Comparison of ENCODE assay signal across 9 cellular contexts in genomic region chr3:139173372-139174108, GRCh38.
A peak's percentile ranks its signal among the peaks of the same experiment; 100 is the strongest.
DNase-seq lines count a peak whose midpoint lies in the region; ATAC-seq and TF ChIP-seq lines count a peak whose summit lies in the region.
"Had no signal": no experiment of that assay in that cellular context is flagged by ENCODE, and none has a peak within 500 bp of the region (broad histone marks: within the 10 kb centered on the region; RNA-seq: fewer than 3 reads in every experiment).

No MANE protein-coding gene starts in this region.

- 42 to 48% methylated on average over 9 of the region's 9 CpGs for WGBS in lung, 2 donors
- 51% methylated on average over 9 of the region's 9 CpGs for WGBS in urinary bladder

- H3K4me3 Mint-ChIP-seq in activated T-cell treated with anti-CD3 and anti-CD28 coated beads, Interleukin-2, amount 50 U/mL, for 72 hours: peak overlapping the region in 1 of 2 donors; percentile 31
- no peak overlapping the region for H3K4me3 Mint-ChIP-seq in naive thymus-derived CD4-positive, alpha-beta T cell

- no peak for DNase-seq in activated T-cell treated with anti-CD3 and anti-CD28 coated beads, Interleukin-2, amount 50 U/mL, for 72 hours
- no peak for DNase-seq in activated T-cell treated with anti-CD3 and anti-CD28 coated beads, Interleukin-2, amount 50 U/mL, for 48 hours
- peak; percentile 3 for DNase-seq in brain microvascular endothelial cell
- DNase-seq in lung (ENCODE audit: low spot score): no peak
- DNase-seq in AML-193 (lab: John Stamatoyannopoulos, UW): no peak
- no peak for DNase-seq in iPS-NIHi7 (ENCODE audit: extremely low spot score)
- no peak for DNase-seq in naive thymus-derived CD4-positive, alpha-beta T cell
- DNase-seq: retina had no signal

- H3K4me3 ChIP-seq in brain microvascular endothelial cell (ENCODE audit: low read depth, low read length): peak overlapping the region; percentile 9
- no peak overlapping the region for H3K4me3 ChIP-seq in lung
- H3K4me3 ChIP-seq in urinary bladder (ENCODE audit: low read depth, low read length): peak overlapping the region; percentile 23
- H3K4me3 ChIP-seq in naive thymus-derived CD4-positive, alpha-beta T cell (ENCODE audit: low read length): no peak overlapping the region

- peaks cover 23% of the 10 kb centered on the region for H3K27me3 Mint-ChIP-seq in activated T-cell treated with anti-CD3 and anti-CD28 coated beads, Interleukin-2, amount 50 U/mL, for 72 hours (ENCODE audit: low read depth)
- H3K27me3 Mint-ChIP-seq in naive thymus-derived CD4-positive, alpha-beta T cell: peaks cover 8 to 32% (median 17%) of the 10 kb centered on the region in 5 donors

- H3K4me1 ChIP-seq in lung (ENCODE audit: control insufficient read depth in 2 of 2, insufficient read depth in 2 of 2, low read length in 2 of 2) (no peaks in the 10 kb centered on the region), urinary bladder (ENCODE audit: insufficient read depth) (no peaks in the 10 kb centered on the region)
- H3K4me1 ChIP-seq in naive thymus-derived CD4-positive, alpha-beta T cell (ENCODE audit: control insufficient read depth in 2 of 2, insufficient read depth in 2 of 2, low read length in 2 of 2): no peaks in the 10 kb centered on the region

- peak; percentile 27 to 41 for ATAC-seq in activated T-cell treated with anti-CD3 and anti-CD28 coated beads, Interleukin-2, amount 50 U/mL, for 72 hours (replicated peaks in 1 of 2)
- ATAC-seq in lung (ENCODE audit: insufficient read depth, low FRiP score): peak; percentile 62
- no peak for ATAC-seq in naive thymus-derived CD4-positive, alpha-beta T cell

- peaks cover 3 to 8% of the 10 kb centered on the region in 2 donors for H3K36me3 Mint-ChIP-seq in activated T-cell treated with anti-CD3 and anti-CD28 coated beads, Interleukin-2, amount 50 U/mL, for 72 hours (ENCODE audit: insufficient read depth in 2 of 2)
- H3K36me3 Mint-ChIP-seq in naive thymus-derived CD4-positive, alpha-beta T cell: peaks cover 0 to 5% (median 0%) of the 10 kb centered on the region in 5 donors

- H3K27ac ChIP-seq in brain microvascular endothelial cell: no peak overlapping the region
- no peak overlapping the region for H3K27ac ChIP-seq in lung (ENCODE audit: low read depth in 1 of 2, low read length in 1 of 2)
- H3K27ac ChIP-seq in urinary bladder (ENCODE audit: low read depth): no peak overlapping the region
- no peak overlapping the region for H3K27ac ChIP-seq in naive thymus-derived CD4-positive, alpha-beta T cell (ENCODE audit: low read depth, low read length)

- no peak for TF ChIP-seq CTCF in brain microvascular endothelial cell (IDR thresholded peaks at IDR 0.05; ENCODE audit: low read depth, low read length, missing control alignments)
- no peak for TF ChIP-seq CTCF in lung (IDR thresholded peaks at IDR 0.05; ENCODE audit: control extremely low read depth, extremely low read depth)

- no peaks in the 10 kb centered on the region for H3K27me3 ChIP-seq in brain microvascular endothelial cell (replicated peaks)
- H3K27me3 ChIP-seq in lung (ENCODE audit: control insufficient read depth, insufficient read depth): no peaks in the 10 kb centered on the region
- H3K27me3 ChIP-seq in naive thymus-derived CD4-positive, alpha-beta T cell (ENCODE audit: control insufficient read depth in 2 of 2, insufficient read depth in 2 of 2, low read length in 2 of 2): no peaks in the 10 kb centered on the region

- intact Hi-C loops in naive thymus-derived CD4-positive, alpha-beta T cell (cut with micrococcal nuclease): no loop called here

- no peaks in the 10 kb centered on the region for H3K36me3 ChIP-seq in brain microvascular endothelial cell (replicated peaks)
- no peaks in the 10 kb centered on the region for H3K36me3 ChIP-seq in lung (ENCODE audit: control insufficient read depth in 2 of 2, insufficient read depth in 2 of 2, low read length in 2 of 2)
- H3K36me3 ChIP-seq in urinary bladder (ENCODE audit: insufficient read depth): no peaks in the 10 kb centered on the region
- H3K36me3 ChIP-seq in naive thymus-derived CD4-positive, alpha-beta T cell (ENCODE audit: control insufficient read depth in 2 of 3, insufficient read depth in 3 of 3, low read length in 3 of 3): no peaks in the 10 kb centered on the region

- in situ Hi-C loops in brain microvascular endothelial cell (cut with HindIII; ENCODE audit: low pct_ligation_motif_present, low sequenced_read_pairs): no loop called here

- H3K9me3 ChIP-seq in lung (ENCODE audit: control insufficient read depth in 2 of 2, insufficient read depth in 1 of 2, low read length in 1 of 2): peaks cover 0 to 6% of the 10 kb centered on the region in 2 donors
- H3K9me3 ChIP-seq in naive thymus-derived CD4-positive, alpha-beta T cell (ENCODE audit: control insufficient read depth in 2 of 3, low read length in 3 of 3): no peaks in the 10 kb centered on the region

- H3K4me1 Mint-ChIP-seq in activated T-cell treated with anti-CD3 and anti-CD28 coated beads, Interleukin-2, amount 50 U/mL, for 72 hours (ENCODE audit: low read depth): peaks cover 6% of the 10 kb centered on the region
- H3K4me1 Mint-ChIP-seq in naive thymus-derived CD4-positive, alpha-beta T cell: peaks cover 0 to 6% (median 0%) of the 10 kb centered on the region in 7 donors

- POLR2A ChIA-PET in naive thymus-derived CD4-positive, alpha-beta T cell (lab: Charles Lee): no interaction called here

- peaks cover 4 to 5% of the 10 kb centered on the region in 2 donors for H3K9me3 Mint-ChIP-seq in activated T-cell treated with anti-CD3 and anti-CD28 coated beads, Interleukin-2, amount 50 U/mL, for 72 hours
- peaks cover 2 to 28% (median 9%) of the 10 kb centered on the region in 11 donors for H3K9me3 Mint-ChIP-seq in naive thymus-derived CD4-positive, alpha-beta T cell

- CTCF ChIA-PET in naive thymus-derived CD4-positive, alpha-beta T cell (lab: Charles Lee): no interaction called here

- peak overlapping the region; percentile 46 for H3K27ac Mint-ChIP-seq in activated T-cell treated with anti-CD3 and anti-CD28 coated beads, Interleukin-2, amount 50 U/mL, for 72 hours
- H3K27ac Mint-ChIP-seq in naive thymus-derived CD4-positive, alpha-beta T cell: no peak overlapping the region

Comparison
In these comparisons a context has a peak if more than half of its experiments do, and no peak if none do; other contexts are left out.
1. H3K4me3 ChIP-seq: peak in brain microvascular endothelial cell (single experiment) and urinary bladder (single experiment); none in lung (single experiment) and naive thymus-derived CD4-positive, alpha-beta T cell (single experiment).